ENCODE assay signal across 9 cellular contexts in the genomic region with DNA sequence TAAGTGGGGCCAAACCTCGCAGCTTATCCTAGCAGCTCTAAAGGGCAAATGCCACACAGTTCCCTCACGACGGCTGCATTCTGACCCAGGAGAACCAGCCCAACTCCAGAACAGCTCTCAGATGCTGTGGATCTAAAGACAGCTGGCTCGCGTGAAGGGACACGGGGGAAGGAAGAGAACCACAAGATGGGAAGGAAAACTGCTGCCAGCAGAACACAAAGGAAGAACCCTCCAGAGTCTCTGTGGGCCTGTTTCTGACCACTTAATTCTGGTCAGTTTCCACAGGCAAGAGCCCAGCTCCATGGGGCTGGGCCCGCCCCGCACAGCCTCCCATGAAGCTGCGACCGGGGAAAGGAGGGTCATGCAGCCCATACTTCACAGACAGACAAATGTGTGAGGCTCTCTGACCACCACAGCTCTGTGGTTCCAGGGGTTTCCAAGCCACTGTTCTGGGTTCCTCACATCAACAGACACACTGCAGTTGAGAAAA.
DNase-seq lines count a peak whose midpoint lies in the region; ATAC-seq and TF ChIP-seq lines count a peak whose summit lies in the region.
"Had no signal": no experiment of that assay in that cellular context is flagged by ENCODE, and none has a peak within 500 bp of the region (broad histone marks: within the 10 kb centered on the region; RNA-seq: fewer than 3 reads in every experiment).

No MANE protein-coding gene starts in this region.

- no peak overlapping the region for H3K9ac ChIP-seq in rectal smooth muscle tissue (ENCODE audit: low read length)

- no peak for DNase-seq in CD14-positive monocyte (ENCODE audit: low spot score)
- DNase-seq in WERI-Rb-1 = no peak
- DNase-seq in hepatocyte (ENCODE audit: low spot score) = no peak
- DNase-seq in cerebellar cortex (ENCODE audit: low spot score) = no peak
- no peak for DNase-seq in DMS114 treated with DMSO at 0.1 percent for 48 hours (lab: John Stamatoyannopoulos, UW; ENCODE audit: unreplicated experiment)
- DNase-seq: activated naive CD4-positive, alpha-beta T cell treated with Interleukin-2 at 50 U/mL for 16 hours had no signal

- no peak overlapping the region for H3K4me2 ChIP-seq in hepatocyte

- H3K27ac ChIP-seq in WERI-Rb-1 = peak overlapping the region; percentile 2
- H3K27ac ChIP-seq in hepatocyte = peak overlapping the region; percentile 46
- H3K27ac ChIP-seq in rectal smooth muscle tissue (ENCODE audit: low read depth, low read length) = peak overlapping the region; percentile 73

- H3K4me3 Mint-ChIP-seq in CD14-positive monocyte = no peak overlapping the region

- peak overlapping the region in 4 of 7 donors; percentile 31 to 77 (median 72) for H3K27ac Mint-ChIP-seq in CD14-positive monocyte

- H3K4me1 Mint-ChIP-seq in CD14-positive monocyte = peaks cover 52% of the 10 kb centered on the region

- intact Hi-C loops in CD14-positive monocyte (cut with micrococcal nuclease) = no loop called here

- peaks cover 0 to 3% (median 2%) of the 10 kb centered on the region in 7 donors for H3K9me3 Mint-ChIP-seq in CD14-positive monocyte

- peaks cover 52% of the 10 kb centered on the region for H3K36me3 ChIP-seq in WERI-Rb-1
- no peaks in the 10 kb centered on the region for H3K36me3 ChIP-seq in hepatocyte (replicated peaks; ENCODE audit: insufficient read depth, low read depth)
- peaks cover 6% of the 10 kb centered on the region for H3K36me3 ChIP-seq in rectal smooth muscle tissue (ENCODE audit: control insufficient read depth, insufficient read depth, low read length)

- H3K4me3 ChIP-seq in WERI-Rb-1 (ENCODE audit: low read depth, low read length) (no peak overlapping the region), hepatocyte (no peak overlapping the region), rectal smooth muscle tissue (ENCODE audit: low read length) (peak overlapping the region; percentile 10)

- peaks cover 46 to 70% of the 10 kb centered on the region in 2 donors for H3K36me3 Mint-ChIP-seq in CD14-positive monocyte

- 94% methylated on average over 10 of the region's 10 CpGs for WGBS in hepatocyte (ENCODE audit: low lambda C conversion rate, missing lambda C conversion rate)

- H3K9me2 ChIP-seq in hepatocyte (replicated peaks; ENCODE audit: insufficient read depth) = no peaks in the 10 kb centered on the region

- ATAC-seq in GM18498 (IDR thresholded peaks at IDR 0.05; ENCODE audit: unreplicated experiment) = no peak
- no peak for ATAC-seq in HG02588 (IDR thresholded peaks at IDR 0.05; ENCODE audit: unreplicated experiment)

- H3K27me3 ChIP-seq in WERI-Rb-1 (ENCODE audit: insufficient read depth, low read depth, severe bottlenecking) (no peaks in the 10 kb centered on the region), hepatocyte (no peaks in the 10 kb centered on the region), rectal smooth muscle tissue (ENCODE audit: control insufficient read depth, insufficient read depth, low read length) (no peaks in the 10 kb centered on the region)

- H3K79me2 ChIP-seq in hepatocyte = peaks cover 97% of the 10 kb centered on the region

- H2AFZ ChIP-seq in hepatocyte = no peak overlapping the region

- H4K20me1 ChIP-seq in hepatocyte (ENCODE audit: insufficient read depth, poor library complexity, severe bottlenecking) = peaks cover 86% of the 10 kb centered on the region

- no peak for TF ChIP-seq CTCF in CD14-positive monocyte (IDR thresholded peaks at IDR 0.05)
- TF ChIP-seq CTCF in WERI-Rb-1 (IDR thresholded peaks at IDR 0.05; ENCODE audit: low read depth, low read length) = no peak
- no peak for TF ChIP-seq CTCF in hepatocyte (IDR thresholded peaks at IDR 0.05; ENCODE audit: poor library complexity)

- H3K9me3 ChIP-seq in WERI-Rb-1 (ENCODE audit: severe bottlenecking) (no peaks in the 10 kb centered on the region), hepatocyte (ENCODE audit: low read depth) (no peaks in the 10 kb centered on the region)

- no peaks in the 10 kb centered on the region for H3K27me3 Mint-ChIP-seq in CD14-positive monocyte (ENCODE audit: low read depth in 3 of 3)

- peaks cover 28% of the 10 kb centered on the region for H3K4me1 ChIP-seq in hepatocyte (ENCODE audit: insufficient read depth)
- H3K4me1 ChIP-seq in rectal smooth muscle tissue (ENCODE audit: control insufficient read depth, insufficient read depth, low read length) = peaks cover 60% of the 10 kb centered on the region

Comparison
In these comparisons a context has a peak if more than half of its experiments do, and no peak if none do; other contexts are left out.
1. H3K27ac ChIP-seq: peak in every context shown above with its lines; median percentile 73 in rectal smooth muscle tissue; 46 in hepatocyte; 2 in WERI-Rb-1.